In the genomic region with DNA sequence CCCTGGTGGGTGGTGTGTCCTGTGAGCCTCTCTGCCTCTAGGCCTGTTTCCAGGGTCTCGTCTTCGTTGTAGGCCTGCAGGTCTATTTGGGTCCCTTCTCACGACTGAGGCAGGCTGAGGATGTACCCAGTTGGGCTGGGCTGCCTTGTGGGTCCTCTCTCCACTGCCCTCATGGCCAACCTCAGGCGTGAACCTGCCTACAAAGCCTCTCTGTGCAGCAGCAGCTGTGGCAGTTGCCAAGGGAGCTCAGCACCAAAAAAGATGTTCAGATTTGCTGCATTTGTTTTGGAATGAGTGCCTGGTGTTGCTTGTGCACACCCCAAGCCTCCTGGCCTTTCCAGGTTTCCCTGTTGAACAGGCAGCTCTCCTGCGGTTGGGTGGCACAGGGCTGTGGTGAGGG, we compare ENCODE assay signal across 1 cellular context.
TF ChIP-seq lines count a peak whose summit lies in the region.

No MANE protein-coding gene starts in this region.

TF ChIP-seq in WTC11, 78 proteins besides CTCF, POLR2A, EP300 and RAD21 (continued from another document):
- TF ChIP-seq, protein P1, sequence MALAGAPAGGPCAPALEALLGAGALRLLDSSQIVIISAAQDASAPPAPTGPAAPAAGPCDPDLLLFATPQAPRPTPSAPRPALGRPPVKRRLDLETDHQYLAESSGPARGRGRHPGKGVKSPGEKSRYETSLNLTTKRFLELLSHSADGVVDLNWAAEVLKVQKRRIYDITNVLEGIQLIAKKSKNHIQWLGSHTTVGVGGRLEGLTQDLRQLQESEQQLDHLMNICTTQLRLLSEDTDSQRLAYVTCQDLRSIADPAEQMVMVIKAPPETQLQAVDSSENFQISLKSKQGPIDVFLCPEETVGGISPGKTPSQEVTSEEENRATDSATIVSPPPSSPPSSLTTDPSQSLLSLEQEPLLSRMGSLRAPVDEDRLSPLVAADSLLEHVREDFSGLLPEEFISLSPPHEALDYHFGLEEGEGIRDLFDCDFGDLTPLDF (CRISPR knock-in tag; IDR thresholded peaks at IDR 0.05): no peak
- TF ChIP-seq, protein P2, sequence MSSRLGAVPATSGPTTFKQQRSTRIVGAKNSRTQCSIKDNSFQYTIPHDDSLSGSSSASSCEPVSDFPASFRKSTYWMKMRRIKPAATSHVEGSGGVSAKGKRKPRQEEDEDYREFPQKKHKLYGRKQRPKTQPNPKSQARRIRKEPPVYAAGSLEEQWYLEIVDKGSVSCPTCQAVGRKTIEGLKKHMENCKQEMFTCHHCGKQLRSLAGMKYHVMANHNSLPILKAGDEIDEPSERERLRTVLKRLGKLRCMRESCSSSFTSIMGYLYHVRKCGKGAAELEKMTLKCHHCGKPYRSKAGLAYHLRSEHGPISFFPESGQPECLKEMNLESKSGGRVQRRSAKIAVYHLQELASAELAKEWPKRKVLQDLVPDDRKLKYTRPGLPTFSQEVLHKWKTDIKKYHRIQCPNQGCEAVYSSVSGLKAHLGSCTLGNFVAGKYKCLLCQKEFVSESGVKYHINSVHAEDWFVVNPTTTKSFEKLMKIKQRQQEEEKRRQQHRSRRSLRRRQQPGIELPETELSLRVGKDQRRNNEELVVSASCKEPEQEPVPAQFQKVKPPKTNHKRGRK (CRISPR knock-in tag; IDR thresholded peaks at IDR 0.05; ENCODE audit: borderline replicate concordance): no peak
- TF ChIP-seq, protein P3, sequence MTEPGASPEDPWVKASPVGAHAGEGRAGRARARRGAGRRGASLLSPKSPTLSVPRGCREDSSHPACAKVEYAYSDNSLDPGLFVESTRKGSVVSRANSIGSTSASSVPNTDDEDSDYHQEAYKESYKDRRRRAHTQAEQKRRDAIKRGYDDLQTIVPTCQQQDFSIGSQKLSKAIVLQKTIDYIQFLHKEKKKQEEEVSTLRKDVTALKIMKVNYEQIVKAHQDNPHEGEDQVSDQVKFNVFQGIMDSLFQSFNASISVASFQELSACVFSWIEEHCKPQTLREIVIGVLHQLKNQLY (CRISPR knock-in tag; IDR thresholded peaks at IDR 0.05): no peak
- TF ChIP-seq NFATC4 (CRISPR knock-in tag; IDR thresholded peaks at IDR 0.05): no peak
- TF ChIP-seq, protein P4, sequence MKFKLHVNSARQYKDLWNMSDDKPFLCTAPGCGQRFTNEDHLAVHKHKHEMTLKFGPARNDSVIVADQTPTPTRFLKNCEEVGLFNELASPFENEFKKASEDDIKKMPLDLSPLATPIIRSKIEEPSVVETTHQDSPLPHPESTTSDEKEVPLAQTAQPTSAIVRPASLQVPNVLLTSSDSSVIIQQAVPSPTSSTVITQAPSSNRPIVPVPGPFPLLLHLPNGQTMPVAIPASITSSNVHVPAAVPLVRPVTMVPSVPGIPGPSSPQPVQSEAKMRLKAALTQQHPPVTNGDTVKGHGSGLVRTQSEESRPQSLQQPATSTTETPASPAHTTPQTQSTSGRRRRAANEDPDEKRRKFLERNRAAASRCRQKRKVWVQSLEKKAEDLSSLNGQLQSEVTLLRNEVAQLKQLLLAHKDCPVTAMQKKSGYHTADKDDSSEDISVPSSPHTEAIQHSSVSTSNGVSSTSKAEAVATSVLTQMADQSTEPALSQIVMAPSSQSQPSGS (CRISPR knock-in tag; IDR thresholded peaks at IDR 0.05; ENCODE audit: borderline replicate concordance, low read depth): no peak
TF ChIP-seq in WTC11: peak in this region for 0.
